In the genomic region with DNA sequence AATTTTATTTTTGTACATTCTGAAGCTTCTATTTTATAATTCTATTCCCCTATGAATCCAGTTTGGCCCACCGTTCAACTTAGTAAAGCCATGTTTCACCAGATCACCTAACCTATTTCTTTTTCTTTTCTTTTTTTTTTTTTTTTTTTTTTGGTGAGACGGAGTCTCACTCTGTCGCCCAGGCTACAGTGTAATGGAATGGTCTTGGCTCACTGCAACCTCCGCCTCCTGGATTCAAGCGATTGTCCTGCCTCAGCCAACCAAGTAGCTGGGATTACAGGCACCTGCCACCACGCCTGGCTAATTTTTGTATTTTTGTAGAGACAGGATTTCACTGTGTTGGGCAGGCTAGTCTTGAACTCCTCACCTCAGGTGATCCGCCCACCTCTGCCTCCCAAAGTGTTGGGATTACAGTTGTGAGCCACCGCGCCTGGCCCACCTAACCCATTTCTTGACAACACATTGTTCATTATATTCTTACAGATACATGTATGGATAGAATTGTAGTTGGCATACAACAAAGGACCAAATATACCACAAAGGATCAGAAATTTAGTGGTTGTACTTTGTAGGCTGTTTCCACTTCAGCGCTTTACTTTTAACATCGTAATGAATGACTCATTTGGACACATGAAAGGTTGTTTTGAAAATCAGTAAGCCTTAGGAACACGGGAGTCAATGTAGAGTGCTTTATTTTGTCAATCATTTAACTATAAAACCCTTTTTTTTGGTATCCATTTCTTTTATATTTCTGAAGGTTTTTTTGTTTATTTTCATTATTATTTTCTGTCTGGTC, we compare ENCODE assay signal across 1 cellular context.
TF ChIP-seq lines count a peak whose summit lies in the region.

No MANE protein-coding gene starts in this region.

TF ChIP-seq in GM12878, 131 proteins besides CTCF, POLR2A, EP300 and RAD21:
- TF ChIP-seq, protein P1, sequence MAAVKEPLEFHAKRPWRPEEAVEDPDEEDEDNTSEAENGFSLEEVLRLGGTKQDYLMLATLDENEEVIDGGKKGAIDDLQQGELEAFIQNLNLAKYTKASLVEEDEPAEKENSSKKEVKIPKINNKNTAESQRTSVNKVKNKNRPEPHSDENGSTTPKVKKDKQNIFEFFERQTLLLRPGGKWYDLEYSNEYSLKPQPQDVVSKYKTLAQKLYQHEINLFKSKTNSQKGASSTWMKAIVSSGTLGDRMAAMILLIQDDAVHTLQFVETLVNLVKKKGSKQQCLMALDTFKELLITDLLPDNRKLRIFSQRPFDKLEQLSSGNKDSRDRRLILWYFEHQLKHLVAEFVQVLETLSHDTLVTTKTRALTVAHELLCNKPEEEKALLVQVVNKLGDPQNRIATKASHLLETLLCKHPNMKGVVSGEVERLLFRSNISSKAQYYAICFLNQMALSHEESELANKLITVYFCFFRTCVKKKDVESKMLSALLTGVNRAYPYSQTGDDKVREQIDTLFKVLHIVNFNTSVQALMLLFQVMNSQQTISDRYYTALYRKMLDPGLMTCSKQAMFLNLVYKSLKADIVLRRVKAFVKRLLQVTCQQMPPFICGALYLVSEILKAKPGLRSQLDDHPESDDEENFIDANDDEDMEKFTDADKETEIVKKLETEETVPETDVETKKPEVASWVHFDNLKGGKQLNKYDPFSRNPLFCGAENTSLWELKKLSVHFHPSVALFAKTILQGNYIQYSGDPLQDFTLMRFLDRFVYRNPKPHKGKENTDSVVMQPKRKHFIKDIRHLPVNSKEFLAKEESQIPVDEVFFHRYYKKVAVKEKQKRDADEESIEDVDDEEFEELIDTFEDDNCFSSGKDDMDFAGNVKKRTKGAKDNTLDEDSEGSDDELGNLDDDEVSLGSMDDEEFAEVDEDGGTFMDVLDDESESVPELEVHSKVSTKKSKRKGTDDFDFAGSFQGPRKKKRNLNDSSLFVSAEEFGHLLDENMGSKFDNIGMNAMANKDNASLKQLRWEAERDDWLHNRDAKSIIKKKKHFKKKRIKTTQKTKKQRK (IDR thresholded peaks at IDR 0.05; ENCODE audit: low read depth, low read length), result no peak
- TF ChIP-seq, protein P2, sequence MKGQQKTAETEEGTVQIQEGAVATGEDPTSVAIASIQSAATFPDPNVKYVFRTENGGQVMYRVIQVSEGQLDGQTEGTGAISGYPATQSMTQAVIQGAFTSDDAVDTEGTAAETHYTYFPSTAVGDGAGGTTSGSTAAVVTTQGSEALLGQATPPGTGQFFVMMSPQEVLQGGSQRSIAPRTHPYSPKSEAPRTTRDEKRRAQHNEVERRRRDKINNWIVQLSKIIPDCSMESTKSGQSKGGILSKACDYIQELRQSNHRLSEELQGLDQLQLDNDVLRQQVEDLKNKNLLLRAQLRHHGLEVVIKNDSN (IDR thresholded peaks at IDR 0.05; ENCODE audit: borderline replicate concordance, extremely low read length, insufficient read depth, low read depth, low read length), result no peak
- no peak for TF ChIP-seq SRF (IDR thresholded peaks at IDR 0.05; ENCODE audit: low read depth in 2 of 2, low read length in 2 of 2)
- no peak for TF ChIP-seq IKZF1 (conservative IDR thresholded peaks at IDR 0.05)
- TF ChIP-seq RELA (IDR thresholded peaks at IDR 0.05; ENCODE audit: borderline replicate concordance, partially characterized antibody), result no peak
- no peak for TF ChIP-seq BRCA1 (IDR thresholded peaks at IDR 0.05; ENCODE audit: low read depth, low read length)
- TF ChIP-seq ZSCAN29 (IDR thresholded peaks at IDR 0.05), result no peak
- TF ChIP-seq FOXM1 (IDR thresholded peaks at IDR 0.05; ENCODE audit: low read depth, low read length), result no peak
- no peak for TF ChIP-seq NR2C2 (IDR thresholded peaks at IDR 0.05; ENCODE audit: borderline replicate concordance, control insufficient read depth, insufficient read length, low read depth)
- TF ChIP-seq, protein P3, sequence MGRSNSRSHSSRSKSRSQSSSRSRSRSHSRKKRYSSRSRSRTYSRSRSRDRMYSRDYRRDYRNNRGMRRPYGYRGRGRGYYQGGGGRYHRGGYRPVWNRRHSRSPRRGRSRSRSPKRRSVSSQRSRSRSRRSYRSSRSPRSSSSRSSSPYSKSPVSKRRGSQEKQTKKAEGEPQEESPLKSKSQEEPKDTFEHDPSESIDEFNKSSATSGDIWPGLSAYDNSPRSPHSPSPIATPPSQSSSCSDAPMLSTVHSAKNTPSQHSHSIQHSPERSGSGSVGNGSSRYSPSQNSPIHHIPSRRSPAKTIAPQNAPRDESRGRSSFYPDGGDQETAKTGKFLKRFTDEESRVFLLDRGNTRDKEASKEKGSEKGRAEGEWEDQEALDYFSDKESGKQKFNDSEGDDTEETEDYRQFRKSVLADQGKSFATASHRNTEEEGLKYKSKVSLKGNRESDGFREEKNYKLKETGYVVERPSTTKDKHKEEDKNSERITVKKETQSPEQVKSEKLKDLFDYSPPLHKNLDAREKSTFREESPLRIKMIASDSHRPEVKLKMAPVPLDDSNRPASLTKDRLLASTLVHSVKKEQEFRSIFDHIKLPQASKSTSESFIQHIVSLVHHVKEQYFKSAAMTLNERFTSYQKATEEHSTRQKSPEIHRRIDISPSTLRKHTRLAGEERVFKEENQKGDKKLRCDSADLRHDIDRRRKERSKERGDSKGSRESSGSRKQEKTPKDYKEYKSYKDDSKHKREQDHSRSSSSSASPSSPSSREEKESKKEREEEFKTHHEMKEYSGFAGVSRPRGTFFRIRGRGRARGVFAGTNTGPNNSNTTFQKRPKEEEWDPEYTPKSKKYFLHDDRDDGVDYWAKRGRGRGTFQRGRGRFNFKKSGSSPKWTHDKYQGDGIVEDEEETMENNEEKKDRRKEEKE (IDR thresholded peaks at IDR 0.05), result no peak
- no peak for TF ChIP-seq SMAD1 (IDR thresholded peaks at IDR 0.05; ENCODE audit: low read depth, partially characterized antibody)
- no peak for TF ChIP-seq IRF4 (IDR thresholded peaks at IDR 0.05; ENCODE audit: low read depth, low read length)
- TF ChIP-seq ZNF207 (IDR thresholded peaks at IDR 0.05; ENCODE audit: borderline replicate concordance), result no peak
- no peak for TF ChIP-seq RCOR1 (conservative IDR thresholded peaks at IDR 0.05; ENCODE audit: low read depth, low read length)
- no peak for TF ChIP-seq CHD4 (IDR thresholded peaks at IDR 0.05)
- TF ChIP-seq ESRRA (IDR thresholded peaks at IDR 0.05; ENCODE audit: low read length), result no peak
- no peak for TF ChIP-seq RAD51 (IDR thresholded peaks at IDR 0.05)
